10 cellular contexts compared by ENCODE assay signal in genomic region chr7:20030915-20031362, GRCh38.
DNase-seq lines count a peak whose midpoint lies in the region; ATAC-seq, FAIRE-seq and TF ChIP-seq lines count a peak whose summit lies in the region.
"Had no signal": no experiment of that assay in that cellular context is flagged by ENCODE, and none has a peak within 500 bp of the region (broad histone marks: within the 10 kb centered on the region; RNA-seq: fewer than 3 reads in every experiment).

No MANE protein-coding gene starts in this region.

- ATAC-seq in GM21717 (IDR thresholded peaks at IDR 0.05; ENCODE audit: unreplicated experiment): peak; percentile 54
- peak; percentile 50 for ATAC-seq in HG03469 (IDR thresholded peaks at IDR 0.05; ENCODE audit: unreplicated experiment)
- ATAC-seq in stimulated activated naive CD8-positive, alpha-beta T cell treated with anti-CD3 and anti-CD28 coated beads, Interleukin-15, amount 100 ng/mL, for 72 hours: no peak

- FAIRE-seq in frontal cortex (lab: Jason Lieb, UNC): no peak

- DNase-seq in GM12865 (ENCODE audit: low read depth) (peak; percentile 56), fibroblast of mammary gland (ENCODE audit: low read depth) (peak; percentile 64), caudate nucleus (lab: John Stamatoyannopoulos, UW) (no peak), frontal cortex (ENCODE audit: low spot score in 2 of 2) (no peak)
- no peak for DNase-seq in stimulated activated naive CD8-positive, alpha-beta T cell treated with anti-CD3 and anti-CD28 coated beads, Interleukin-15, amount 100 ng/mL, for 72 hours
- no peak for DNase-seq in activated CD4-positive, alpha-beta T cell treated with anti-CD3 and anti-CD28 coated beads for 4 hours
- DNase-seq: DND-41, NCI-H1048 had no signal

- no peaks in the 10 kb centered on the region for H3K4me1 Mint-ChIP-seq in stimulated activated naive CD8-positive, alpha-beta T cell treated with anti-CD3 and anti-CD28 coated beads, Interleukin-15, amount 100 ng/mL, for 72 hours

- H3K27ac Mint-ChIP-seq in stimulated activated naive CD8-positive, alpha-beta T cell treated with anti-CD3 and anti-CD28 coated beads, Interleukin-15, amount 100 ng/mL, for 72 hours: no peak overlapping the region

- H3K9me3 Mint-ChIP-seq in stimulated activated naive CD8-positive, alpha-beta T cell treated with anti-CD3 and anti-CD28 coated beads, Interleukin-15, amount 100 ng/mL, for 72 hours: no peaks in the 10 kb centered on the region

- H3K4me3 ChIP-seq in GM12865 (ENCODE audit: low read depth, low read length) (peak overlapping the region; percentile 26), fibroblast of mammary gland (ENCODE audit: control insufficient read depth, low read depth, low read length) (no peak overlapping the region)

- H3K27ac ChIP-seq in caudate nucleus (ENCODE audit: low read depth, low read length): no peak overlapping the region

- no peak overlapping the region for H3K4me3 Mint-ChIP-seq in stimulated activated naive CD8-positive, alpha-beta T cell treated with anti-CD3 and anti-CD28 coated beads, Interleukin-15, amount 100 ng/mL, for 72 hours

- TF ChIP-seq CTCF in GM12865 (IDR thresholded peaks at IDR 0.05; ENCODE audit: insufficient read depth, low read depth, low read length, missing control alignments) (no peak), fibroblast of mammary gland (conservative IDR thresholded peaks at IDR 0.05; ENCODE audit: control insufficient read depth, insufficient read depth, low read depth, low read length) (no peak)

- no peaks in the 10 kb centered on the region for H3K27me3 Mint-ChIP-seq in stimulated activated naive CD8-positive, alpha-beta T cell treated with anti-CD3 and anti-CD28 coated beads, Interleukin-15, amount 100 ng/mL, for 72 hours

Comparison
In these comparisons a context has a peak if more than half of its experiments do, and no peak if none do; other contexts are left out.
1. DNase-seq: peak in GM12865 (single experiment) and fibroblast of mammary gland (single experiment); none in caudate nucleus (0 of 61), stimulated activated naive CD8-positive, alpha-beta T cell treated with anti-CD3 and anti-CD28 coated beads, Interleukin-15, amount 100 ng/mL, for 72 hours (0 of 2), activated CD4-positive, alpha-beta T cell treated with anti-CD3 and anti-CD28 coated beads for 4 hours (0 of 2) and frontal cortex (0 of 2).